ENCODE assay signal across 1 cellular context in genomic region chr17:66347661-66348604, GRCh38.
TF ChIP-seq lines count a peak whose summit lies in the region.

No MANE protein-coding gene starts in this region.

TF ChIP-seq in HepG2, 621 proteins besides CTCF, POLR2A, EP300 and RAD21 (continued from another document and continues in another):
- no peak for TF ChIP-seq GRHL1 (CRISPR knock-in tag; conservative IDR thresholded peaks at IDR 0.05)
- no peak for TF ChIP-seq RBFOX2 (IDR thresholded peaks at IDR 0.05; ENCODE audit: low read depth, low read length)
- TF ChIP-seq SRSF4 (IDR thresholded peaks at IDR 0.05; ENCODE audit: low read depth, low read length, poor library complexity, severe bottlenecking) = no peak
- TF ChIP-seq ELF4 (CRISPR knock-in tag; IDR thresholded peaks at IDR 0.05; ENCODE audit: borderline replicate concordance) = no peak
- no peak for TF ChIP-seq NFYC (CRISPR knock-in tag; IDR thresholded peaks at IDR 0.05)
- TF ChIP-seq GATAD2A (CRISPR knock-in tag; IDR thresholded peaks at IDR 0.05) = peak; percentile 39
- no peak for TF ChIP-seq SIN3B (IDR thresholded peaks at IDR 0.05; ENCODE audit: low read length)
- TF ChIP-seq MLXIP (CRISPR knock-in tag; IDR thresholded peaks at IDR 0.05; ENCODE audit: borderline replicate concordance) = no peak
- TF ChIP-seq ZNF30 (CRISPR knock-in tag; IDR thresholded peaks at IDR 0.05) = no peak
- TF ChIP-seq ATAD3A (CRISPR knock-in tag; IDR thresholded peaks at IDR 0.05) = no peak
- no peak for TF ChIP-seq GPN1 (CRISPR knock-in tag; IDR thresholded peaks at IDR 0.05; ENCODE audit: borderline replicate concordance)
- no peak for TF ChIP-seq AKAP8 (CRISPR knock-in tag; IDR thresholded peaks at IDR 0.05)
- TF ChIP-seq ZNF850 (CRISPR knock-in tag; conservative IDR thresholded peaks at IDR 0.05) = no peak
- TF ChIP-seq ZSCAN5A (CRISPR knock-in tag; IDR thresholded peaks at IDR 0.05; ENCODE audit: borderline replicate concordance) = no peak
- no peak for TF ChIP-seq ZNF282 (IDR thresholded peaks at IDR 0.05; ENCODE audit: partially characterized antibody)
- TF ChIP-seq ATF4 (CRISPR knock-in tag; IDR thresholded peaks at IDR 0.05) = no peak
- TF ChIP-seq CREB1 (IDR thresholded peaks at IDR 0.05) = no peak
- no peak; the same call in 1 of the 2 replicates for TF ChIP-seq CREB1 (CRISPR knock-in tag; IDR thresholded peaks at IDR 0.05)
- no peak for TF ChIP-seq SATB2 (CRISPR knock-in tag; IDR thresholded peaks at IDR 0.05)
- no peak for TF ChIP-seq ZNF607 (CRISPR knock-in tag; IDR thresholded peaks at IDR 0.05; ENCODE audit: borderline replicate concordance)
- TF ChIP-seq ZNF569 (CRISPR knock-in tag; IDR thresholded peaks at IDR 0.05; ENCODE audit: borderline replicate concordance) = no peak
- no peak for TF ChIP-seq ZNF598 (CRISPR knock-in tag; IDR thresholded peaks at IDR 0.05; ENCODE audit: borderline replicate concordance)
- no peak for TF ChIP-seq FOXM1 (CRISPR knock-in tag; IDR thresholded peaks at IDR 0.05)
- TF ChIP-seq ZNF431 (CRISPR knock-in tag; IDR thresholded peaks at IDR 0.05; ENCODE audit: borderline replicate concordance, low read depth) = no peak
- TF ChIP-seq EHMT2 (IDR thresholded peaks at IDR 0.05; ENCODE audit: borderline replicate concordance, low read depth, low read length) = 0 out of 2 replicates have a peak, but pooled peaks have one; percentile 16
- TF ChIP-seq ATF7 (IDR thresholded peaks at IDR 0.05) = no peak
- no peak for TF ChIP-seq ATF7 (CRISPR knock-in tag; IDR thresholded peaks at IDR 0.05)
- peak; percentile 22; the same call in 1 of the 2 replicates for TF ChIP-seq ZNF331 (CRISPR knock-in tag; IDR thresholded peaks at IDR 0.05)
- TF ChIP-seq ZKSCAN5 (CRISPR knock-in tag; IDR thresholded peaks at IDR 0.05) = no peak
- TF ChIP-seq NFE2L2 (IDR thresholded peaks at IDR 0.05; ENCODE audit: low read length) = no peak
- no peak for TF ChIP-seq FOSL1 (CRISPR knock-in tag; IDR thresholded peaks at IDR 0.05; ENCODE audit: borderline replicate concordance)
- no peak for TF ChIP-seq ZFP90 (CRISPR knock-in tag; IDR thresholded peaks at IDR 0.05; ENCODE audit: borderline replicate concordance)
- TF ChIP-seq TRIM24 (CRISPR knock-in tag; IDR thresholded peaks at IDR 0.05) = 0 out of 2 replicates have a peak, but pooled peaks have one; percentile 22
- TF ChIP-seq ZNF720 (CRISPR knock-in tag; IDR thresholded peaks at IDR 0.05) = no peak
- no peak for TF ChIP-seq PHB2 (IDR thresholded peaks at IDR 0.05; ENCODE audit: partially characterized antibody)
- peak; percentile 37 for TF ChIP-seq CEBPG (CRISPR knock-in tag; IDR thresholded peaks at IDR 0.05)
- TF ChIP-seq MED8 (CRISPR knock-in tag; IDR thresholded peaks at IDR 0.05; ENCODE audit: insufficient replicate concordance) = no peak
- no peak for TF ChIP-seq ZNF317 (CRISPR knock-in tag; IDR thresholded peaks at IDR 0.05)
- no peak for TF ChIP-seq ZNF225 (CRISPR knock-in tag; IDR thresholded peaks at IDR 0.05)
- TF ChIP-seq ZNF572 (CRISPR knock-in tag; IDR thresholded peaks at IDR 0.05) = no peak
- no peak for TF ChIP-seq KDM3A (CRISPR knock-in tag; IDR thresholded peaks at IDR 0.05; ENCODE audit: low read depth)
- TF ChIP-seq, protein P1, sequence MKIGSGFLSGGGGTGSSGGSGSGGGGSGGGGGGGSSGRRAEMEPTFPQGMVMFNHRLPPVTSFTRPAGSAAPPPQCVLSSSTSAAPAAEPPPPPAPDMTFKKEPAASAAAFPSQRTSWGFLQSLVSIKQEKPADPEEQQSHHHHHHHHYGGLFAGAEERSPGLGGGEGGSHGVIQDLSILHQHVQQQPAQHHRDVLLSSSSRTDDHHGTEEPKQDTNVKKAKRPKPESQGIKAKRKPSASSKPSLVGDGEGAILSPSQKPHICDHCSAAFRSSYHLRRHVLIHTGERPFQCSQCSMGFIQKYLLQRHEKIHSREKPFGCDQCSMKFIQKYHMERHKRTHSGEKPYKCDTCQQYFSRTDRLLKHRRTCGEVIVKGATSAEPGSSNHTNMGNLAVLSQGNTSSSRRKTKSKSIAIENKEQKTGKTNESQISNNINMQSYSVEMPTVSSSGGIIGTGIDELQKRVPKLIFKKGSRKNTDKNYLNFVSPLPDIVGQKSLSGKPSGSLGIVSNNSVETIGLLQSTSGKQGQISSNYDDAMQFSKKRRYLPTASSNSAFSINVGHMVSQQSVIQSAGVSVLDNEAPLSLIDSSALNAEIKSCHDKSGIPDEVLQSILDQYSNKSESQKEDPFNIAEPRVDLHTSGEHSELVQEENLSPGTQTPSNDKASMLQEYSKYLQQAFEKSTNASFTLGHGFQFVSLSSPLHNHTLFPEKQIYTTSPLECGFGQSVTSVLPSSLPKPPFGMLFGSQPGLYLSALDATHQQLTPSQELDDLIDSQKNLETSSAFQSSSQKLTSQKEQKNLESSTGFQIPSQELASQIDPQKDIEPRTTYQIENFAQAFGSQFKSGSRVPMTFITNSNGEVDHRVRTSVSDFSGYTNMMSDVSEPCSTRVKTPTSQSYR (CRISPR knock-in tag; IDR thresholded peaks at IDR 0.05; ENCODE audit: borderline replicate concordance) = no peak
- no peak for TF ChIP-seq MAFG (CRISPR knock-in tag; IDR thresholded peaks at IDR 0.05)
- TF ChIP-seq NFIC (IDR thresholded peaks at IDR 0.05; ENCODE audit: low read length) = no peak
- TF ChIP-seq LCORL (IDR thresholded peaks at IDR 0.05) = no peak
- TF ChIP-seq LCORL (CRISPR knock-in tag; IDR thresholded peaks at IDR 0.05) = peak; percentile 21; the same call in 1 of the 2 replicates
- TF ChIP-seq HMGA1 (CRISPR knock-in tag; conservative IDR thresholded peaks at IDR 0.05) = no peak
- TF ChIP-seq PCBP2 (optimal IDR thresholded peaks at IDR 0.05; ENCODE audit: low read depth, low read length, poor library complexity, severe bottlenecking) = no peak
- no peak for TF ChIP-seq SETDB1 (CRISPR knock-in tag; IDR thresholded peaks at IDR 0.05; ENCODE audit: borderline replicate concordance)
- TF ChIP-seq SNRNP70 (IDR thresholded peaks at IDR 0.05; ENCODE audit: low read depth, low read length) = no peak
- no peak for TF ChIP-seq POLR2AphosphoS2 (IDR thresholded peaks at IDR 0.05; ENCODE audit: low read depth, low read length)
- no peak for TF ChIP-seq ZFAT (CRISPR knock-in tag; conservative IDR thresholded peaks at IDR 0.05)
- no peak for TF ChIP-seq ZNF468 (CRISPR knock-in tag; IDR thresholded peaks at IDR 0.05)
- peak; percentile 21 for TF ChIP-seq ZGPAT (CRISPR knock-in tag; IDR thresholded peaks at IDR 0.05)
- TF ChIP-seq TEAD3 (CRISPR knock-in tag; optimal IDR thresholded peaks at IDR 0.05; ENCODE audit: borderline replicate concordance) = no peak
- no peak for TF ChIP-seq MATR3 (CRISPR knock-in tag; IDR thresholded peaks at IDR 0.05)
- TF ChIP-seq HNF4A (CRISPR knock-in tag; IDR thresholded peaks at IDR 0.05) = no peak
- TF ChIP-seq NR2F2 (IDR thresholded peaks at IDR 0.05; ENCODE audit: borderline replicate concordance, low read depth) = no peak
- no peak for TF ChIP-seq ZNF33A (CRISPR knock-in tag; IDR thresholded peaks at IDR 0.05; ENCODE audit: borderline replicate concordance)
- no peak for TF ChIP-seq ZNF253 (CRISPR knock-in tag; IDR thresholded peaks at IDR 0.05; ENCODE audit: borderline replicate concordance)
- TF ChIP-seq TP53 (CRISPR knock-in tag; conservative IDR thresholded peaks at IDR 0.05) = no peak
- TF ChIP-seq STAG1 (CRISPR knock-in tag; IDR thresholded peaks at IDR 0.05) = no peak
- TF ChIP-seq REXO4 (CRISPR knock-in tag; IDR thresholded peaks at IDR 0.05; ENCODE audit: borderline replicate concordance) = no peak
- no peak for TF ChIP-seq FOXO4 (CRISPR knock-in tag; conservative IDR thresholded peaks at IDR 0.05)
- TF ChIP-seq, protein P2, sequence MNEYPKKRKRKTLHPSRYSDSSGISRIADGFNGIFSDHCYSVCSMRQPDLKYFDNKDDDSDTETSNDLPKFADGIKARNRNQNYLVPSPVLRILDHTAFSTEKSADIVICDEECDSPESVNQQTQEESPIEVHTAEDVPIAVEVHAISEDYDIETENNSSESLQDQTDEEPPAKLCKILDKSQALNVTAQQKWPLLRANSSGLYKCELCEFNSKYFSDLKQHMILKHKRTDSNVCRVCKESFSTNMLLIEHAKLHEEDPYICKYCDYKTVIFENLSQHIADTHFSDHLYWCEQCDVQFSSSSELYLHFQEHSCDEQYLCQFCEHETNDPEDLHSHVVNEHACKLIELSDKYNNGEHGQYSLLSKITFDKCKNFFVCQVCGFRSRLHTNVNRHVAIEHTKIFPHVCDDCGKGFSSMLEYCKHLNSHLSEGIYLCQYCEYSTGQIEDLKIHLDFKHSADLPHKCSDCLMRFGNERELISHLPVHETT (CRISPR knock-in tag; conservative IDR thresholded peaks at IDR 0.05) = no peak
